1 cellular context compared by ENCODE assay signal in genomic region chr1:35882586-35882944, GRCh38.
TF ChIP-seq lines count a peak whose summit lies in the region.

No MANE protein-coding gene starts in this region.

TF ChIP-seq in HepG2, 621 proteins besides CTCF, POLR2A, EP300 and RAD21 (continued from another document):
- TF ChIP-seq TERF1 (CRISPR knock-in tag; IDR thresholded peaks at IDR 0.05) (0 out of 2 replicates have a peak, but pooled peaks have one; percentile 63), ZNF557 (CRISPR knock-in tag; IDR thresholded peaks at IDR 0.05) (no peak), SOX6 (IDR thresholded peaks at IDR 0.05) (no peak), SOX6 (CRISPR knock-in tag; IDR thresholded peaks at IDR 0.05) (no peak), PRDM4 (CRISPR knock-in tag; IDR thresholded peaks at IDR 0.05; ENCODE audit: borderline replicate concordance) (0 out of 2 replicates have a peak, but pooled peaks have one; percentile 10), ZNF234 (CRISPR knock-in tag; conservative IDR thresholded peaks at IDR 0.05) (0 out of 2 replicates have a peak, but pooled peaks have one; percentile 33), SALL2 (CRISPR knock-in tag; IDR thresholded peaks at IDR 0.05) (no peak), TIGD3 (CRISPR knock-in tag; IDR thresholded peaks at IDR 0.05; ENCODE audit: borderline replicate concordance) (no peak), HDAC1 (CRISPR knock-in tag; IDR thresholded peaks at IDR 0.05) (no peak), MXD4 (CRISPR knock-in tag; IDR thresholded peaks at IDR 0.05) (no peak), YEATS4 (CRISPR knock-in tag; IDR thresholded peaks at IDR 0.05; ENCODE audit: borderline replicate concordance) (no peak), ZNF562 (CRISPR knock-in tag; IDR thresholded peaks at IDR 0.05; ENCODE audit: borderline replicate concordance) (no peak), THAP11 (CRISPR knock-in tag; IDR thresholded peaks at IDR 0.05) (no peak), ZNF567 (CRISPR knock-in tag; IDR thresholded peaks at IDR 0.05; ENCODE audit: borderline replicate concordance) (no peak), ZNF672 (CRISPR knock-in tag; IDR thresholded peaks at IDR 0.05) (no peak), ZBTB44 (CRISPR knock-in tag; IDR thresholded peaks at IDR 0.05) (no peak), PBX2 (CRISPR knock-in tag; IDR thresholded peaks at IDR 0.05) (no peak), ETS1 (CRISPR knock-in tag; IDR thresholded peaks at IDR 0.05) (no peak), ONECUT2 (CRISPR knock-in tag; IDR thresholded peaks at IDR 0.05) (no peak), ZNF510 (CRISPR knock-in tag; IDR thresholded peaks at IDR 0.05; ENCODE audit: low read depth) (no peak), SAFB2 (CRISPR knock-in tag; IDR thresholded peaks at IDR 0.05; ENCODE audit: borderline replicate concordance, low read depth) (no peak), ZNF20 (CRISPR knock-in tag; IDR thresholded peaks at IDR 0.05) (no peak), ZNF3 (CRISPR knock-in tag; IDR thresholded peaks at IDR 0.05) (no peak), ZFP90 (CRISPR knock-in tag; IDR thresholded peaks at IDR 0.05; ENCODE audit: borderline replicate concordance) (no peak), FOXA3 (CRISPR knock-in tag; IDR thresholded peaks at IDR 0.05) (no peak), ZNF614 (CRISPR knock-in tag; IDR thresholded peaks at IDR 0.05; ENCODE audit: borderline replicate concordance) (no peak), TRIM22 (IDR thresholded peaks at IDR 0.05) (no peak), ZBTB20 (CRISPR knock-in tag; IDR thresholded peaks at IDR 0.05; ENCODE audit: borderline replicate concordance, low read depth) (no peak), LBX2 (CRISPR knock-in tag; IDR thresholded peaks at IDR 0.05; ENCODE audit: borderline replicate concordance) (no peak), ZNF274 (CRISPR knock-in tag; IDR thresholded peaks at IDR 0.05) (no peak), THAP8 (CRISPR knock-in tag; IDR thresholded peaks at IDR 0.05; ENCODE audit: borderline replicate concordance) (peak; percentile 43; the same call in 1 of the 2 replicates), ZNF792 (CRISPR knock-in tag; IDR thresholded peaks at IDR 0.05) (no peak), SRSF9 (IDR thresholded peaks at IDR 0.05; ENCODE audit: borderline replicate concordance, insufficient read depth, low read depth, low read length, poor library complexity, severe bottlenecking) (no peak), EED (CRISPR knock-in tag; IDR thresholded peaks at IDR 0.05) (no peak)
